1 cellular context compared by ENCODE assay signal in the genomic region with DNA sequence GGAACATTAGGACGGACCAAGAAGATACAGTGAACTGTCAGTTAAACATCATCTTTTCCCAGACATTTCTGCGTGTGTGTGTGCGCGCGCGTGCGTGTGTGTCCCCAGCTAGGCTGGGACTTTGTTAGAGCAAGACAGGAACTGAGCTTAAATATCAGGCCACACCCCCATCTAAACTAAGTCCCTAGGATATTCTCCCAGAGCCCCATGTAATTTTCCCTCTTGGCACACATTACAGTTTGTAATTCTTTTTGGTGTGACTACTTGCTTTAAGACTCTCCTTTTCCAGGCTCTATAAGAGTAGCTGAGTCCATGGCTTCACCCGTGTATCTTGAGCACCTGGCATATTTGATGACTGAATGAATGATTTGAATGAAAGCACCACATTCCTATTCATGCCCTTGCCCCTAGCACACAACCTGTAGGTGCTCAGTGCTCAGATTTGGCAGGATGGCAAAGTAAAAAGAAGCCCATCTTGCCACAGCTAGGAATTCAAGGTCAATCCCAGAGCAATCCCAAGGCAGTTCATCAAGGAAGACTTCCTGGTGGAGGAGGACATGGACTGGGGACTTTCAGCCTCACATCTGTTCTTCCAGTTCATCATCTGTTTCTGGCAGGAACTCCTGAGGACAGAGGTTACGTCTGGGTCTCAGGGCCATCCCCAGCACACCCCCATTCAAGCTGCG.
TF ChIP-seq lines count a peak whose summit lies in the region.

No MANE protein-coding gene starts in this region.

TF ChIP-seq in HepG2, 621 proteins besides CTCF, POLR2A, EP300 and RAD21 (continued from another document):
- TF ChIP-seq, protein P1, sequence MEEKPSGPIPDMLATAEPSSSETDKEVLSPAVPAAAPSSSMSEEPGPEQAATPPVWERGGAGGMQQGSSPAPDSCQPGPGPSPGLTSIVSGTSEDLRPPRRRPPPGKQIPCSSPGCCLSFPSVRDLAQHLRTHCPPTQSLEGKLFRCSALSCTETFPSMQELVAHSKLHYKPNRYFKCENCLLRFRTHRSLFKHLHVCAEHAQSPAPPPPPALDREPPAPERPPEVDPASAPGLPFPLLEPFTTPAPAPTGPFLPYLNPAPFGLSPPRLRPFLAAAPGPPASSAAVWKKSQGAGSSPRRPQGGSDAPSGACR (CRISPR knock-in tag; IDR thresholded peaks at IDR 0.05): peak; percentile 65; the same call in 1 of the 2 replicates
- TF ChIP-seq ZFP36 (IDR thresholded peaks at IDR 0.05; ENCODE audit: borderline replicate concordance, low read depth, low read length, partially characterized antibody) (peak; percentile 93), ZNF354B (CRISPR knock-in tag; IDR thresholded peaks at IDR 0.05) (0 out of 2 replicates have a peak, but pooled peaks have one; percentile 57), ZMYM3 (CRISPR knock-in tag; IDR thresholded peaks at IDR 0.05) (peak; percentile 74), NFKBIZ (CRISPR knock-in tag; IDR thresholded peaks at IDR 0.05) (0 out of 2 replicates have a peak, but pooled peaks have one; percentile 1), NFATC3 (CRISPR knock-in tag; IDR thresholded peaks at IDR 0.05) (no peak), ZNF607 (CRISPR knock-in tag; IDR thresholded peaks at IDR 0.05; ENCODE audit: borderline replicate concordance) (0 out of 2 replicates have a peak, but pooled peaks have one; percentile 51), ZNF562 (CRISPR knock-in tag; IDR thresholded peaks at IDR 0.05; ENCODE audit: borderline replicate concordance) (no peak), RFX5 (IDR thresholded peaks at IDR 0.05; ENCODE audit: low read depth, low read length) (peak; percentile 91), ELF1 (CRISPR knock-in tag; IDR thresholded peaks at IDR 0.05) (0 out of 2 replicates have a peak, but pooled peaks have one; percentile 10), NR2F1 (CRISPR knock-in tag; IDR thresholded peaks at IDR 0.05) (peak in 1 of 2 experiments; percentile 68; a peak in 2 of 4 replicates)
- TF ChIP-seq, protein P2, sequence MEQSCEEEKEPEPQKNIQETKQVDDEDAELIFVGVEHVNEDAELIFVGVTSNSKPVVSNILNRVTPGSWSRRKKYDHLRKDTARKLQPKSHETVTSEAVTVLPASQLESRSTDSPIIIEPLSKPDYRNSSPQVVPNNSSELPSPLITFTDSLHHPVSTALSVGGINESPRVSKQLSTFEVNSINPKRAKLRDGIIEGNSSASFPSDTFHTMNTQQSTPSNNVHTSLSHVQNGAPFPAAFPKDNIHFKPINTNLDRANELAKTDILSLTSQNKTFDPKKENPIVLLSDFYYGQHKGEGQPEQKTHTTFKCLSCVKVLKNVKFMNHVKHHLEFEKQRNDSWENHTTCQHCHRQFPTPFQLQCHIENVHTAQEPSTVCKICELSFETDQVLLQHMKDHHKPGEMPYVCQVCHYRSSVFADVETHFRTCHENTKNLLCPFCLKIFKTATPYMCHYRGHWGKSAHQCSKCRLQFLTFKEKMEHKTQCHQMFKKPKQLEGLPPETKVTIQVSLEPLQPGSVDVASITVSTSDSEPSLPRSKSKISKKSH (CRISPR knock-in tag; IDR thresholded peaks at IDR 0.05; ENCODE audit: borderline replicate concordance): no peak
- TF ChIP-seq, protein P3, sequence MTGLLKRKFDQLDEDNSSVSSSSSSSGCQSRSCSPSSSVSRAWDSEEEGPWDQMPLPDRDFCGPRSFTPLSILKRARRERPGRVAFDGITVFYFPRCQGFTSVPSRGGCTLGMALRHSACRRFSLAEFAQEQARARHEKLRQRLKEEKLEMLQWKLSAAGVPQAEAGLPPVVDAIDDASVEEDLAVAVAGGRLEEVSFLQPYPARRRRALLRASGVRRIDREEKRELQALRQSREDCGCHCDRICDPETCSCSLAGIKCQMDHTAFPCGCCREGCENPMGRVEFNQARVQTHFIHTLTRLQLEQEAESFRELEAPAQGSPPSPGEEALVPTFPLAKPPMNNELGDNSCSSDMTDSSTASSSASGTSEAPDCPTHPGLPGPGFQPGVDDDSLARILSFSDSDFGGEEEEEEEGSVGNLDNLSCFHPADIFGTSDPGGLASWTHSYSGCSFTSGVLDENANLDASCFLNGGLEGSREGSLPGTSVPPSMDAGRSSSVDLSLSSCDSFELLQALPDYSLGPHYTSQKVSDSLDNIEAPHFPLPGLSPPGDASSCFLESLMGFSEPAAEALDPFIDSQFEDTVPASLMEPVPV (CRISPR knock-in tag; IDR thresholded peaks at IDR 0.05): peak; percentile 33; the same call in 1 of the 2 replicates
- TF ChIP-seq, protein P4, sequence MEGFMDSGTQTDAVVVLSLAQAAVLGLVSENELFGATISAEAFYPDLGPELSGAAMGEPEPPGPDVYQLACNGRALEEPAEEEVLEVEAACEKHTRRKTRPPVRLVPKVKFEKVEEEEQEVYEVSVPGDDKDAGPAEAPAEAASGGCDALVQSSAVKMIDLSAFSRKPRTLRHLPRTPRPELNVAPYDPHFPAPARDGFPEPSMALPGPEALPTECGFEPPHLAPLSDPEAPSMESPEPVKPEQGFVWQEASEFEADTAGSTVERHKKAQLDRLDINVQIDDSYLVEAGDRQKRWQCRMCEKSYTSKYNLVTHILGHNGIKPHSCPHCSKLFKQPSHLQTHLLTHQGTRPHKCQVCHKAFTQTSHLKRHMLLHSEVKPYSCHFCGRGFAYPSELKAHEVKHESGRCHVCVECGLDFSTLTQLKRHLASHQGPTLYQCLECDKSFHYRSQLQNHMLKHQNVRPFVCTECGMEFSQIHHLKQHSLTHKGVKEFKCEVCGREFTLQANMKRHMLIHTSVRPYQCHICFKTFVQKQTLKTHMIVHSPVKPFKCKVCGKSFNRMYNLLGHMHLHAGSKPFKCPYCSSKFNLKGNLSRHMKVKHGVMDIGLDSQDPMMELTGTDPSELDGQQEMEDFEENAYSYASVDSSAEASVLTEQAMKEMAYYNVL (CRISPR knock-in tag; IDR thresholded peaks at IDR 0.05; ENCODE audit: borderline replicate concordance): 0 out of 2 replicates have a peak, but pooled peaks have one; percentile 22
TF ChIP-seq in HepG2: peak in this region for 18.
